ENCODE assay signal across 8 cellular contexts in the genomic region with DNA sequence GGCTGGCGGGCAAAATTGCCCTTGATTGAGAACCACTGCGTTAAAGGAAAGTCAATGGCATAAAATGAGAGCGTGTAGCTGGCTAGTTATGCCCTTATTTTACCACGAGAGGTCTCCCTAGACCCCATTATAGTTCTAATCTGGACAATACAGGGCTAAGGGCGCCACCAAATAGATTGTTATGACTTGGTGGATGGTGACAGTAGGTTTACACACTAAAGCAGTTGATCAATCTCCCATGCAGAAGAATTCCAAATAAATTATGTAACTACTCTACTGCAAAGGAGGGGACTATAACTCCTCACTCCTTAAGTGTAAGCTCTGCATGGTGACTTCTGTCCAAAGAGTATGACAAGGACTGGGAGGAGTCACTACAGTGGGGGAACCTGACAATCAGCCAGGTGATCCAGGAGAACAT. TPM values are rescaled to one million over a fixed set of nuclear protein-coding genes. Genes with fewer than 3 reads are reported as not detected.
DNase-seq lines count a peak whose midpoint lies in the region; ATAC-seq and TF ChIP-seq lines count a peak whose summit lies in the region.

No MANE protein-coding gene starts in this region.

- no peaks in the 10 kb centered on the region for H3K9me2 ChIP-seq in OCI-LY7 (ENCODE audit: insufficient read depth, low read length)

- DNase-seq in AG09309 (ENCODE audit: low read depth) (no peak), OCI-LY7 (ENCODE audit: low spot score) (peak; percentile 79), head of caudate nucleus (peak in 29 of 42 donors; percentile 17 to 84 (median 53))
- peak in 1 of 2 donors; percentile 44 for DNase-seq in activated naive CD4-positive, alpha-beta T cell treated with anti-CD3 and anti-CD28 coated beads, Interleukin-2, amount 50 U/mL, for 72 hours (ENCODE audit: low spot score in 2 of 2)

- no peaks in the 10 kb centered on the region for H3K36me3 Mint-ChIP-seq in activated naive CD4-positive, alpha-beta T cell treated with anti-CD3 and anti-CD28 coated beads, Interleukin-2, amount 50 U/mL, for 72 hours

- intact Hi-C loops in OCI-LY7 (cut with micrococcal nuclease; ENCODE audit: unreplicated experiment) = loop anchor here (1.0 to 5.0 kb wide), 4 partner anchors 91 to 726 kb away; a partner anchor contains a TSS
- intact Hi-C loops in head of caudate nucleus (cut with DNase I) = loop anchor here (5.0 kb wide), 1 partner anchor 131 kb away; no protein-coding TSS in a partner anchor

- TF ChIP-seq CTCF in AG09309 (IDR thresholded peaks at IDR 0.05; ENCODE audit: control insufficient read depth, insufficient read depth, low read depth, low read length, missing control alignments) = peak; percentile 71
- TF ChIP-seq CTCF in LNCAP (IDR thresholded peaks at IDR 0.05) = peak; percentile 81
- TF ChIP-seq CTCF in OCI-LY7 (conservative IDR thresholded peaks at IDR 0.05; ENCODE audit: low read length) = peak; percentile 91
- peak; percentile 85 for TF ChIP-seq CTCF in parathyroid adenoma (IDR thresholded peaks at IDR 0.05)

- H3K4me3 ChIP-seq in AG09309 (ENCODE audit: control insufficient read depth, low read depth, low read length) (no peak overlapping the region), OCI-LY7 (ENCODE audit: low read depth, low read length, poor library complexity, severe bottlenecking) (no peak overlapping the region), parathyroid adenoma (ENCODE audit: low read depth, low read length) (no peak overlapping the region)

- H3K9ac ChIP-seq in parathyroid adenoma = no peak overlapping the region

- H3K79me2 ChIP-seq in OCI-LY7 (ENCODE audit: insufficient read depth, low read depth, low read length) = no peaks in the 10 kb centered on the region
- H3K79me2 ChIP-seq in parathyroid adenoma = no peaks in the 10 kb centered on the region

- H3K27me3 ChIP-seq in parathyroid adenoma (ENCODE audit: control insufficient read depth, insufficient read depth, low read length) = no peaks in the 10 kb centered on the region

- no peaks in the 10 kb centered on the region for H3K9me3 ChIP-seq in OCI-LY7 (ENCODE audit: low read length)
- no peaks in the 10 kb centered on the region for H3K9me3 ChIP-seq in parathyroid adenoma (ENCODE audit: control insufficient read depth, low read length)

- BruUV-seq in OCI-LY7 (replicated peaks; lab: Mats Ljungman, UMichigan) = no TSS peak

- H3K27ac ChIP-seq in OCI-LY7 (ENCODE audit: low read depth, low read length, poor library complexity, severe bottlenecking) (no peak overlapping the region), parathyroid adenoma (no peak overlapping the region)

- CTCF ChIA-PET in OCI-LY7 (lab: Charles Lee; ENCODE audit: unreplicated experiment) = interaction anchor here (1.2 to 1.5 kb wide), 3 partner anchors 19 to 131 kb away, joined by 4 to 5 read pairs (median 4); no protein-coding TSS in a partner anchor

- H3K4me2 ChIP-seq in OCI-LY7 (ENCODE audit: low read length) (no peak overlapping the region), parathyroid adenoma (ENCODE audit: low read length) (no peak overlapping the region)

- H2AFZ ChIP-seq in OCI-LY7 (ENCODE audit: low read length) = peak overlapping the region; percentile 60; the same call in 1 of the 2 replicates
- peak overlapping the region; percentile 77 for H2AFZ ChIP-seq in parathyroid adenoma

- no peaks in the 10 kb centered on the region for H3K9me3 Mint-ChIP-seq in activated naive CD4-positive, alpha-beta T cell treated with anti-CD3 and anti-CD28 coated beads, Interleukin-2, amount 50 U/mL, for 72 hours

- peak; percentile 64 for ATAC-seq in GM18511 (IDR thresholded peaks at IDR 0.05; ENCODE audit: unreplicated experiment)
- ATAC-seq in activated naive CD4-positive, alpha-beta T cell treated with anti-CD3 and anti-CD28 coated beads, Interleukin-2, amount 50 U/mL, for 72 hours = peak; percentile 92 to 95
- no peak for ATAC-seq in HG03565 (IDR thresholded peaks at IDR 0.05; ENCODE audit: unreplicated experiment)

- H4K20me1 ChIP-seq in OCI-LY7 (ENCODE audit: insufficient read depth, low read length) = no peaks in the 10 kb centered on the region

- H3K4me1 ChIP-seq in OCI-LY7 (ENCODE audit: insufficient read depth, low read length, poor library complexity, severe bottlenecking) (no peaks in the 10 kb centered on the region), parathyroid adenoma (no peaks in the 10 kb centered on the region)

- no peaks in the 10 kb centered on the region for H3K36me3 ChIP-seq in OCI-LY7 (ENCODE audit: insufficient read depth, low read length)
- no peaks in the 10 kb centered on the region for H3K36me3 ChIP-seq in parathyroid adenoma (ENCODE audit: control insufficient read depth, insufficient read depth, low read length)

- POLR2A ChIA-PET in OCI-LY7 (lab: Charles Lee) = interaction anchor here (0.6 to 0.9 kb wide), 3 partner anchors 124 to 443 kb away, joined by 3 to 7 read pairs (median 4); no protein-coding TSS in a partner anchor

- H3K27ac Mint-ChIP-seq in activated naive CD4-positive, alpha-beta T cell treated with anti-CD3 and anti-CD28 coated beads, Interleukin-2, amount 50 U/mL, for 72 hours = no peak overlapping the region

RNA-seq across cellular contexts. Expression of a gene that starts 20.4 kb away (rescaled TPM):
- 0.88 and 2.2 TPM in 2 replicates for total RNA-seq in OCI-LY7 (2014; rRNA removed; shearing (Covaris generic))
- 3.1 and 5.1 TPM in 2 replicates for total RNA-seq in OCI-LY7 (2022)
- 1 to 10 TPM; 6.6 to 7.0 TPM for total RNA-seq in activated naive CD4-positive, alpha-beta T cell treated with anti-CD3 and anti-CD28 coated beads, Interleukin-2, amount 50 U/mL, for 72 hours
